ENCODE assay signal across 15 cellular contexts in the genomic region with DNA sequence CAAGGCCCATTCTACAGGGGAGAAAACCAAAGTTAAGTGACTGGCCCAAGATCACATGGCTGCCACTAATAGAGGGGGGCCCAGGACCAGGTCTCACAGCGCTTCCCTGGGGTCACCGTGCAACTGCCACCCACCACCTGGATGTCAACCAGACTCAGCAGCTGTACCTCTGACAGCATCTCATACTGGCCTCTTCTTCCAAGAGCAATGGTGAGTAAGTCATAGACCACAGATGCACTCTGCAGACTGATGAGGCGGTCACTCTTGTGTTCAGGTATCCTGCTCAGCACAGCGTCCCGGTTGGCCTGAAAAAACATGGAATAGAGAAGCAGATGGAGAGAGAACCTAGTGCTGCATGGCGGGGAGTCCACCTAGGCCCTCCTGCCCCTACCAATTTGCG.
DNase-seq lines count a peak whose midpoint lies in the region; ATAC-seq and TF ChIP-seq lines count a peak whose summit lies in the region.
"Had no signal": no experiment of that assay in that cellular context is flagged by ENCODE, and none has a peak within 500 bp of the region (broad histone marks: within the 10 kb centered on the region; RNA-seq: fewer than 3 reads in every experiment).

No MANE protein-coding gene starts in this region.

- H3K36me3 ChIP-seq in BLaER1 treated with 17β-estradiol and CSF1 and Interleukin-3, amounts not matched to agents 10 nM and 100 nM: peaks cover 0 to 10% (median 0%) of the 10 kb centered on the region in 11 experiments; a peak in 1 of 22 replicates
- H3K36me3 ChIP-seq in IMR-90 (ENCODE audit: control insufficient read depth, insufficient read depth, low read length): peaks cover 5% of the 10 kb centered on the region; the same call in 1 of the 2 replicates
- H3K36me3 ChIP-seq in gastrocnemius medialis: no peaks in the 10 kb centered on the region
- H3K36me3 ChIP-seq in spleen: peaks cover 0 to 38% (median 0%) of the 10 kb centered on the region in 6 donors
- H3K36me3 ChIP-seq: brain microvascular endothelial cell, uterus had no signal

- DNase-seq in IMR-90 (peak; percentile 32), caudate nucleus (lab: John Stamatoyannopoulos, UW) (no peak), gastrocnemius medialis (no peak), spleen (no peak)
- DNase-seq: activated effector memory CD4-positive, alpha-beta T cell treated with Interleukin-2 at 50 U/mL for 16 hours; brain microvascular endothelial cell; NCI-H1105; NCI-H524 treated with DMSO at 0.1 percent for 48 hours; nephron progenitor cell; stomach; WERI-Rb-1 had no signal

- POLR2A ChIA-PET in IMR-90 (lab: Charles Lee; ENCODE audit: unreplicated experiment): no interaction called here

- peak overlapping the region; percentile 56 to 88 (median 67); a peak in 19 of 22 replicates for H3K4me2 ChIP-seq in BLaER1 treated with 17β-estradiol and CSF1 and Interleukin-3, amounts not matched to agents 10 nM and 100 nM
- no peak overlapping the region for H3K4me2 ChIP-seq in IMR-90 (ENCODE audit: low read depth, low read length)

- no peak overlapping the region for H3K9ac ChIP-seq in BLaER1 treated with 17β-estradiol and CSF1 and Interleukin-3, amounts not matched to agents 10 nM and 100 nM
- no peak overlapping the region for H3K9ac ChIP-seq in IMR-90 (ENCODE audit: low read depth, low read length)

- peaks cover 5 to 20% of the 10 kb centered on the region in 2 experiments; a peak in 2 of 4 replicates for H3K79me1 ChIP-seq in IMR-90 (ENCODE audit: low read depth in 1 of 2, low read length in 2 of 2)

- H2BK120ac ChIP-seq in IMR-90 (ENCODE audit: low read depth, low read length): no peak overlapping the region

- H4K8ac ChIP-seq in IMR-90 (ENCODE audit: low read depth in 2 of 2, low read length in 2 of 2): no peak overlapping the region

- H3K27ac ChIP-seq in BLaER1 treated with 17β-estradiol and CSF1 and Interleukin-3, amounts not matched to agents 10 nM and 100 nM: peak overlapping the region in 8 of 11 experiments; percentile 8 to 77 (median 55); a peak in 8 of 22 replicates
- no peak overlapping the region for H3K27ac ChIP-seq in IMR-90 (ENCODE audit: insufficient read depth, low read length)
- H3K27ac ChIP-seq in caudate nucleus (ENCODE audit: low read depth, low read length): peak overlapping the region; percentile 61
- peak overlapping the region; percentile 94 to 99 (median 96) for H3K27ac ChIP-seq in gastrocnemius medialis
- H3K27ac ChIP-seq in spleen: no peak overlapping the region
- H3K27ac ChIP-seq: brain microvascular endothelial cell, WERI-Rb-1 had no signal

- no peak overlapping the region for H4K5ac ChIP-seq in IMR-90 (ENCODE audit: low read depth, low read length)

- no peak overlapping the region for H2BK5ac ChIP-seq in IMR-90 (ENCODE audit: low read depth, low read length, poor library complexity, severe bottlenecking)

- no peak for TF ChIP-seq RAD21 in IMR-90 (IDR thresholded peaks at IDR 0.05; ENCODE audit: low read length)

- H2AFZ ChIP-seq in IMR-90 (replicated peaks; ENCODE audit: low read length, poor library complexity): no peak overlapping the region

- H3K18ac ChIP-seq in IMR-90 (ENCODE audit: low read depth, low read length): no peak overlapping the region

- no peak overlapping the region for H3K14ac ChIP-seq in IMR-90 (replicated peaks; ENCODE audit: low read depth, low read length)

- CTCF ChIA-PET in IMR-90 (lab: Yijun Ruan, JAX): no interaction called here

- no peak overlapping the region for H3K23ac ChIP-seq in IMR-90 (ENCODE audit: low read depth, low read length)

- H2AK5ac ChIP-seq in IMR-90 (ENCODE audit: low read depth, low read length): 0 out of 2 replicates have a peak overlapping the region, but pooled peaks have one; percentile 64

- intact Hi-C loops in IMR-90 (cut with micrococcal nuclease) (no loop called here), gastrocnemius medialis (cut with DNase I; ENCODE audit: low total_unique reads) (no loop called here), spleen (cut with DNase I; ENCODE audit: low total_unique reads) (no loop called here)

- BruUV-seq in IMR-90 (replicated peaks; lab: Mats Ljungman, UMichigan): no TSS peak

- H3K4ac ChIP-seq in IMR-90 (ENCODE audit: low read depth, low read length): peak overlapping the region; percentile 8; the same call in 1 of the 2 replicates

- in situ Hi-C loops in IMR-90 (cut with MboI; ENCODE audit: low sequenced_read_pairs) (no loop called here), gastrocnemius medialis (cut with MboI; ENCODE audit: low sequenced_read_pairs in 4 of 4) (loop anchor here in 2 of 4 donors (5.0 to 10.0 kb wide), 2 partner anchors 49 to 52 kb away; no protein-coding TSS in a partner anchor)

- no peak for TF ChIP-seq CTCF in IMR-90 (conservative IDR thresholded peaks at IDR 0.05; ENCODE audit: low read depth, low read length)
- TF ChIP-seq CTCF in gastrocnemius medialis (IDR thresholded peaks at IDR 0.05 in 4 of 5, conservative IDR thresholded peaks at IDR 0.05 in 1 of 5): no peak
- TF ChIP-seq CTCF in spleen (IDR thresholded peaks at IDR 0.05 in 8 of 11, conservative IDR thresholded peaks at IDR 0.05 in 3 of 11): no peak

- no CpG with 5 or more reads among the region's 7 CpGs for WGBS in IMR-90 (ENCODE audit: extremely low coverage in 2 of 2, insufficient read length in 1 of 2), 2 experiments
- WGBS in spleen, 5 donors: 83 to 99% (median 91%) methylated on average over 7 of the region's 7 CpGs

- dilution Hi-C loops in IMR-90 (cut with HindIII; ENCODE audit: low sequenced_read_pairs, unreplicated experiment): no loop called here

- peaks cover 62 to 86% (median 77%) of the 10 kb centered on the region in 10 experiments for H3K4me1 ChIP-seq in BLaER1 treated with 17β-estradiol and CSF1 and Interleukin-3, amounts not matched to agents 10 nM and 100 nM
- peaks cover 18% of the 10 kb centered on the region for H3K4me1 ChIP-seq in IMR-90 (ENCODE audit: control insufficient read depth, insufficient read depth, low read length)
- H3K4me1 ChIP-seq in gastrocnemius medialis: peaks cover 50 to 72% of the 10 kb centered on the region in 2 donors
- H3K4me1 ChIP-seq in spleen: peaks cover 0 to 45% (median 11%) of the 10 kb centered on the region in 6 donors
- H3K4me1 ChIP-seq: uterus had no signal

- no peaks in the 10 kb centered on the region for H4K20me1 ChIP-seq in BLaER1 treated with 17β-estradiol and CSF1 and Interleukin-3, amounts not matched to agents 10 nM and 100 nM
- H4K20me1 ChIP-seq in IMR-90 (ENCODE audit: insufficient read depth, low read length): no peaks in the 10 kb centered on the region

- H2AK9ac ChIP-seq in IMR-90 (replicated peaks; ENCODE audit: low read depth, low read length, poor library complexity): no peak overlapping the region

- H2BK20ac ChIP-seq in IMR-90 (ENCODE audit: low read depth, low read length): no peak overlapping the region

- no peak for ATAC-seq in IMR-90 (ENCODE audit: low read depth)
- ATAC-seq in gastrocnemius medialis: no peak
- no peak for ATAC-seq in HG03108 (IDR thresholded peaks at IDR 0.05; ENCODE audit: unreplicated experiment)
- no peak for ATAC-seq in GM18870 (IDR thresholded peaks at IDR 0.05; ENCODE audit: unreplicated experiment)

- no peak for TF ChIP-seq POLR2A in IMR-90 (IDR thresholded peaks at IDR 0.05; ENCODE audit: low read depth, low read length)
- TF ChIP-seq POLR2A in gastrocnemius medialis (IDR thresholded peaks at IDR 0.05): no peak
- no peak for TF ChIP-seq POLR2A in spleen (IDR thresholded peaks at IDR 0.05)

- no peak overlapping the region for H3K56ac ChIP-seq in IMR-90 (ENCODE audit: extremely low read depth, insufficient read depth, low read length)

- no peaks in the 10 kb centered on the region for H3K27me3 ChIP-seq in BLaER1 treated with 17β-estradiol and CSF1 and Interleukin-3, amounts not matched to agents 10 nM and 100 nM
- H3K27me3 ChIP-seq in IMR-90 (ENCODE audit: control insufficient read depth, insufficient read depth, low read length) (no peaks in the 10 kb centered on the region), gastrocnemius medialis (no peaks in the 10 kb centered on the region), spleen (replicated peaks in 1 of 7) (no peaks in the 10 kb centered on the region)
- H3K27me3 ChIP-seq: brain microvascular endothelial cell, stomach, uterus had no signal

- no peak overlapping the region for H4K91ac ChIP-seq in IMR-90 (ENCODE audit: insufficient read depth, low read depth, low read length)

- H3K4me3 ChIP-seq in BLaER1 treated with 17β-estradiol and CSF1 and Interleukin-3, amounts not matched to agents 10 nM and 100 nM: no peak overlapping the region
- H3K4me3 ChIP-seq in IMR-90 (ENCODE audit: insufficient read depth, low read depth, low read length) (no peak overlapping the region), gastrocnemius medialis (no peak overlapping the region), spleen (no peak overlapping the region)
- H3K4me3 ChIP-seq: stomach, uterus had no signal

- peak overlapping the region; percentile 27; the same call in 1 of the 3 replicates for H2BK15ac ChIP-seq in IMR-90 (ENCODE audit: low read depth, low read length)

- H3K9me3 ChIP-seq in BLaER1 treated with 17β-estradiol and CSF1 and Interleukin-3, amounts not matched to agents 10 nM and 100 nM (replicated peaks in 1 of 11): no peaks in the 10 kb centered on the region
- H3K9me3 ChIP-seq in IMR-90 (ENCODE audit: control insufficient read depth, insufficient read depth, low read length) (no peaks in the 10 kb centered on the region), gastrocnemius medialis (no peaks in the 10 kb centered on the region), spleen (no peaks in the 10 kb centered on the region)
- H3K9me3 ChIP-seq: stomach, uterus had no signal

- peaks cover 21% of the 10 kb centered on the region for H3K9me1 ChIP-seq in IMR-90 (ENCODE audit: insufficient read depth, low read length)

TF ChIP-seq in IMR-90, 13 proteins besides CTCF, POLR2A, EP300 and RAD21 (continues in another document):
- TF ChIP-seq RFX5 (IDR thresholded peaks at IDR 0.05; ENCODE audit: low read depth, low read length): no peak
- TF ChIP-seq SMC3 (IDR thresholded peaks at IDR 0.05; ENCODE audit: low read depth, low read length): no peak
- TF ChIP-seq, protein P1, sequence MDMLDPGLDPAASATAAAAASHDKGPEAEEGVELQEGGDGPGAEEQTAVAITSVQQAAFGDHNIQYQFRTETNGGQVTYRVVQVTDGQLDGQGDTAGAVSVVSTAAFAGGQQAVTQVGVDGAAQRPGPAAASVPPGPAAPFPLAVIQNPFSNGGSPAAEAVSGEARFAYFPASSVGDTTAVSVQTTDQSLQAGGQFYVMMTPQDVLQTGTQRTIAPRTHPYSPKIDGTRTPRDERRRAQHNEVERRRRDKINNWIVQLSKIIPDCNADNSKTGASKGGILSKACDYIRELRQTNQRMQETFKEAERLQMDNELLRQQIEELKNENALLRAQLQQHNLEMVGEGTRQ (IDR thresholded peaks at IDR 0.05; ENCODE audit: low read depth, low read length): no peak
- no peak for TF ChIP-seq NFE2L2 (IDR thresholded peaks at IDR 0.05; ENCODE audit: low read depth, low read length)
- no peak for TF ChIP-seq MAFK (IDR thresholded peaks at IDR 0.05; ENCODE audit: low read depth, low read length)
- no peak for TF ChIP-seq CHD1 (IDR thresholded peaks at IDR 0.05; ENCODE audit: low read depth, low read length)
- no peak for TF ChIP-seq MAZ (IDR thresholded peaks at IDR 0.05; ENCODE audit: borderline replicate concordance, low read depth, low read length)
- no peak for TF ChIP-seq BHLHE40 (IDR thresholded peaks at IDR 0.05; ENCODE audit: low read depth, low read length)
- no peak for TF ChIP-seq CEBPB (IDR thresholded peaks at IDR 0.05; ENCODE audit: low read depth, low read length)

Comparison
In these comparisons a context has a peak if more than half of its experiments do, and no peak if none do; other contexts are left out.
1. H3K27ac ChIP-seq: peak in BLaER1 treated with 17β-estradiol and CSF1 and Interleukin-3, amounts not matched to agents 10 nM and 100 nM (8 of 11), caudate nucleus (single experiment) and gastrocnemius medialis (4 of 4); none in IMR-90 (single experiment) and spleen (0 of 8).